Comparison of ENCODE assay signal across 9 cellular contexts in genomic region chrX:109830704-109831206, GRCh38.
A peak's percentile ranks its signal among the peaks of the same experiment; 100 is the strongest.
DNase-seq lines count a peak whose midpoint lies in the region; ATAC-seq and TF ChIP-seq lines count a peak whose summit lies in the region.
"Had no signal": no experiment of that assay in that cellular context is flagged by ENCODE, and none has a peak within 500 bp of the region (broad histone marks: within the 10 kb centered on the region; RNA-seq: fewer than 3 reads in every experiment).

No MANE protein-coding gene starts in this region.

- peak; percentile 74 for ATAC-seq in GM21515 (IDR thresholded peaks at IDR 0.05; ENCODE audit: unreplicated experiment)
- peak; percentile 68 for ATAC-seq in HG03521 (IDR thresholded peaks at IDR 0.05; ENCODE audit: unreplicated experiment)

- CTCF ChIA-PET in Calu3 (lab: Charles Lee), result interaction anchor here (0.5 to 2.1 kb wide), 6 partner anchors 10 to 190 kb away, joined by 3 to 8 read pairs (median 6); no protein-coding TSS in a partner anchor
- CTCF ChIA-PET in activated naive CD4-positive, alpha-beta T cell treated with anti-CD3 and anti-CD28 coated beads for 36 hours (lab: Charles Lee), result no interaction called here

- WGBS in tibial nerve, 2 donors, result 68 to 73% methylated on average over 3 of the region's 3 CpGs

- H3K36me3 Mint-ChIP-seq in Calu3 (ENCODE audit: insufficient read depth, unreplicated experiment), result no peaks in the 10 kb centered on the region
- no peaks in the 10 kb centered on the region for H3K36me3 Mint-ChIP-seq in activated naive CD4-positive, alpha-beta T cell treated with anti-CD3 and anti-CD28 coated beads for 36 hours (ENCODE audit: low read depth)

- H3K27ac ChIP-seq in tibial nerve, result no peak overlapping the region

- no peaks in the 10 kb centered on the region for H3K36me3 ChIP-seq in tibial nerve

- peak in 1 of 2 donors; percentile 9 for TF ChIP-seq EP300 in tibial nerve (IDR thresholded peaks at IDR 0.05)

- H3K4me3 ChIP-seq in fibroblast of the aortic adventitia (ENCODE audit: low read depth, low read length), result no peak overlapping the region
- H3K4me3 ChIP-seq in tibial nerve, result no peak overlapping the region

- no peaks in the 10 kb centered on the region for H3K9me3 Mint-ChIP-seq in Calu3 (ENCODE audit: low read depth, unreplicated experiment)
- H3K9me3 Mint-ChIP-seq in activated naive CD4-positive, alpha-beta T cell treated with anti-CD3 and anti-CD28 coated beads for 36 hours, result no peaks in the 10 kb centered on the region

- no peaks in the 10 kb centered on the region for H3K27me3 Mint-ChIP-seq in Calu3 (ENCODE audit: unreplicated experiment)
- H3K27me3 Mint-ChIP-seq in activated naive CD4-positive, alpha-beta T cell treated with anti-CD3 and anti-CD28 coated beads for 36 hours (ENCODE audit: low read depth), result no peaks in the 10 kb centered on the region

- no TSS peak for BruUV-seq in Calu3 (replicated peaks; lab: Mats Ljungman, UMichigan)

- peaks cover 0 to 9% of the 10 kb centered on the region in 2 donors for H3K27me3 ChIP-seq in tibial nerve

- H3K9me3 ChIP-seq in tibial nerve, result no peaks in the 10 kb centered on the region

- no peaks in the 10 kb centered on the region for H3K4me1 ChIP-seq in tibial nerve

- H3K27ac Mint-ChIP-seq in Calu3 (ENCODE audit: unreplicated experiment), result peak overlapping the region; percentile 83
- no peak overlapping the region for H3K27ac Mint-ChIP-seq in activated naive CD4-positive, alpha-beta T cell treated with anti-CD3 and anti-CD28 coated beads for 36 hours

- no peak for TF ChIP-seq CTCF in Calu3 (IDR thresholded peaks at IDR 0.05; ENCODE audit: unreplicated experiment)
- no peak for TF ChIP-seq CTCF in fibroblast of the aortic adventitia (IDR thresholded peaks at IDR 0.05; ENCODE audit: insufficient read depth, low read length)
- no peak for TF ChIP-seq CTCF in tibial nerve (IDR thresholded peaks at IDR 0.05)

- intact Hi-C loops in Calu3 (cut with micrococcal nuclease; ENCODE audit: unreplicated experiment), result loop anchor here (2.0 kb wide), 1 partner anchor 56 kb away; no protein-coding TSS in a partner anchor
- intact Hi-C loops in activated naive CD4-positive, alpha-beta T cell treated with anti-CD3 and anti-CD28 coated beads for 36 hours (cut with micrococcal nuclease), result no loop called here

- DNase-seq in Calu3, result peak; percentile 34
- peak; percentile 77 for DNase-seq in fibroblast of the aortic adventitia (ENCODE audit: low read depth)
- DNase-seq in NCI-H526 (lab: John Stamatoyannopoulos, UW), result no peak
- no peak for DNase-seq in activated naive CD4-positive, alpha-beta T cell treated with anti-CD3 and anti-CD28 coated beads for 36 hours
- DNase-seq in tibial nerve (ENCODE audit: low spot score in 2 of 2), result no peak
- DNase-seq in DMS79 treated with DMSO at 0.1 percent for 48 hours (lab: John Stamatoyannopoulos, UW), result no peak
- DNase-seq: NCI-H1436 had no signal

- no peak for TF ChIP-seq POLR2A in tibial nerve (IDR thresholded peaks at IDR 0.05)

- H3K4me1 Mint-ChIP-seq in Calu3 (ENCODE audit: low read depth, unreplicated experiment), result peaks cover 27% of the 10 kb centered on the region
- H3K4me1 Mint-ChIP-seq in activated naive CD4-positive, alpha-beta T cell treated with anti-CD3 and anti-CD28 coated beads for 36 hours (ENCODE audit: low read depth), result no peaks in the 10 kb centered on the region

- no peak overlapping the region for H3K4me3 Mint-ChIP-seq in Calu3 (ENCODE audit: low read depth, unreplicated experiment)
- H3K4me3 Mint-ChIP-seq in activated naive CD4-positive, alpha-beta T cell treated with anti-CD3 and anti-CD28 coated beads for 36 hours, result no peak overlapping the region

Comparison
In these comparisons a context has a peak if more than half of its experiments do, and no peak if none do; other contexts are left out.
1. DNase-seq: peak in Calu3 (single experiment) and fibroblast of the aortic adventitia (single experiment); none in NCI-H526 (0 of 2), activated naive CD4-positive, alpha-beta T cell treated with anti-CD3 and anti-CD28 coated beads for 36 hours (single experiment), tibial nerve (0 of 2) and DMS79 treated with DMSO at 0.1 percent for 48 hours (single experiment).